In genomic region chr1:15174615-15174983, GRCh38 we compare ENCODE assay signal across 1 cellular context.
TF ChIP-seq lines count a peak whose summit lies in the region.

No MANE protein-coding gene starts in this region.

TF ChIP-seq in HepG2, 621 proteins besides CTCF, POLR2A, EP300 and RAD21 (continued from another document):
- TF ChIP-seq ZHX2 (IDR thresholded peaks at IDR 0.05; ENCODE audit: low read depth) (no peak), ZHX2 (CRISPR knock-in tag; IDR thresholded peaks at IDR 0.05; ENCODE audit: borderline replicate concordance) (no peak), CEBPB (IDR thresholded peaks at IDR 0.05; ENCODE audit: borderline replicate concordance, low read depth, low read length) (no peak), ZBTB7A (CRISPR knock-in tag; IDR thresholded peaks at IDR 0.05) (no peak), FOXA3 (CRISPR knock-in tag; IDR thresholded peaks at IDR 0.05) (no peak)
TF ChIP-seq in HepG2: peak in this region for 0.
